1 cellular context compared by ENCODE assay signal in the genomic region with DNA sequence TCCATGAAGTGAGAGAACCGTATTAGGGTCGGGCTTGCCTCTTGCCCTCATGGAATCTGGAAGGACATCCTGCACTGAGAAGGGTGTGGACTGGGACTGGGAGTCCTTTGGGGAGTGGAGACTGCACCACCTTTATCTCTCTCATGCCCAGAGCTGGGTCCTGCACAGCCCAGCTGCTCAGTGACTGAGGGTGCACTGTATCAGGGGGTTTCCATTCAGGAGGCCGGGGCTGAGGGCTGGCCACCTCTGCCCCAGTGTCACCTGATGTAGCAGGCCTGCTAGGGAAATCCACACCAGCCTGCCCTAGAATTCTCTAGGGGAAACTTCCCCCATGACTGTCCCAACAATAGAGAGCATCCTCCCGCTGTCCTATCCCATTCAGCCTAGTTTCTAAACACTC.
TF ChIP-seq lines count a peak whose summit lies in the region.

No MANE protein-coding gene starts in this region.

TF ChIP-seq in HepG2, 621 proteins besides CTCF, POLR2A, EP300 and RAD21 (continued from another document):
- TF ChIP-seq ZNF615 (CRISPR knock-in tag; IDR thresholded peaks at IDR 0.05; ENCODE audit: borderline replicate concordance) (no peak), YY1 (IDR thresholded peaks at IDR 0.05; ENCODE audit: insufficient read depth, insufficient replicate concordance, low read depth, low read length) (no peak), ZNF234 (CRISPR knock-in tag; conservative IDR thresholded peaks at IDR 0.05) (no peak), ZNF841 (CRISPR knock-in tag; IDR thresholded peaks at IDR 0.05; ENCODE audit: borderline replicate concordance) (no peak), NFE2 (CRISPR knock-in tag; IDR thresholded peaks at IDR 0.05) (no peak), ZBTB38 (CRISPR knock-in tag; IDR thresholded peaks at IDR 0.05) (no peak), MZF1 (CRISPR knock-in tag; IDR thresholded peaks at IDR 0.05; ENCODE audit: borderline replicate concordance) (no peak), ZSCAN31 (CRISPR knock-in tag; IDR thresholded peaks at IDR 0.05; ENCODE audit: low read depth) (no peak), ZNF570 (CRISPR knock-in tag; IDR thresholded peaks at IDR 0.05; ENCODE audit: borderline replicate concordance) (no peak), STAG1 (CRISPR knock-in tag; IDR thresholded peaks at IDR 0.05) (no peak)
- TF ChIP-seq, protein P1, sequence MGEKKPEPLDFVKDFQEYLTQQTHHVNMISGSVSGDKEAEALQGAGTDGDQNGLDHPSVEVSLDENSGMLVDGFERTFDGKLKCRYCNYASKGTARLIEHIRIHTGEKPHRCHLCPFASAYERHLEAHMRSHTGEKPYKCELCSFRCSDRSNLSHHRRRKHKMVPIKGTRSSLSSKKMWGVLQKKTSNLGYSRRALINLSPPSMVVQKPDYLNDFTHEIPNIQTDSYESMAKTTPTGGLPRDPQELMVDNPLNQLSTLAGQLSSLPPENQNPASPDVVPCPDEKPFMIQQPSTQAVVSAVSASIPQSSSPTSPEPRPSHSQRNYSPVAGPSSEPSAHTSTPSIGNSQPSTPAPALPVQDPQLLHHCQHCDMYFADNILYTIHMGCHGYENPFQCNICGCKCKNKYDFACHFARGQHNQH (CRISPR knock-in tag; IDR thresholded peaks at IDR 0.05): no peak
- TF ChIP-seq, protein P2, sequence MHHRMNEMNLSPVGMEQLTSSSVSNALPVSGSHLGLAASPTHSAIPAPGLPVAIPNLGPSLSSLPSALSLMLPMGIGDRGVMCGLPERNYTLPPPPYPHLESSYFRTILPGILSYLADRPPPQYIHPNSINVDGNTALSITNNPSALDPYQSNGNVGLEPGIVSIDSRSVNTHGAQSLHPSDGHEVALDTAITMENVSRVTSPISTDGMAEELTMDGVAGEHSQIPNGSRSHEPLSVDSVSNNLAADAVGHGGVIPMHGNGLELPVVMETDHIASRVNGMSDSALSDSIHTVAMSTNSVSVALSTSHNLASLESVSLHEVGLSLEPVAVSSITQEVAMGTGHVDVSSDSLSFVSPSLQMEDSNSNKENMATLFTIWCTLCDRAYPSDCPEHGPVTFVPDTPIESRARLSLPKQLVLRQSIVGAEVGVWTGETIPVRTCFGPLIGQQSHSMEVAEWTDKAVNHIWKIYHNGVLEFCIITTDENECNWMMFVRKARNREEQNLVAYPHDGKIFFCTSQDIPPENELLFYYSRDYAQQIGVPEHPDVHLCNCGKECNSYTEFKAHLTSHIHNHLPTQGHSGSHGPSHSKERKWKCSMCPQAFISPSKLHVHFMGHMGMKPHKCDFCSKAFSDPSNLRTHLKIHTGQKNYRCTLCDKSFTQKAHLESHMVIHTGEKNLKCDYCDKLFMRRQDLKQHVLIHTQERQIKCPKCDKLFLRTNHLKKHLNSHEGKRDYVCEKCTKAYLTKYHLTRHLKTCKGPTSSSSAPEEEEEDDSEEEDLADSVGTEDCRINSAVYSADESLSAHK (CRISPR knock-in tag; IDR thresholded peaks at IDR 0.05; ENCODE audit: borderline replicate concordance): no peak
- TF ChIP-seq, protein P3, sequence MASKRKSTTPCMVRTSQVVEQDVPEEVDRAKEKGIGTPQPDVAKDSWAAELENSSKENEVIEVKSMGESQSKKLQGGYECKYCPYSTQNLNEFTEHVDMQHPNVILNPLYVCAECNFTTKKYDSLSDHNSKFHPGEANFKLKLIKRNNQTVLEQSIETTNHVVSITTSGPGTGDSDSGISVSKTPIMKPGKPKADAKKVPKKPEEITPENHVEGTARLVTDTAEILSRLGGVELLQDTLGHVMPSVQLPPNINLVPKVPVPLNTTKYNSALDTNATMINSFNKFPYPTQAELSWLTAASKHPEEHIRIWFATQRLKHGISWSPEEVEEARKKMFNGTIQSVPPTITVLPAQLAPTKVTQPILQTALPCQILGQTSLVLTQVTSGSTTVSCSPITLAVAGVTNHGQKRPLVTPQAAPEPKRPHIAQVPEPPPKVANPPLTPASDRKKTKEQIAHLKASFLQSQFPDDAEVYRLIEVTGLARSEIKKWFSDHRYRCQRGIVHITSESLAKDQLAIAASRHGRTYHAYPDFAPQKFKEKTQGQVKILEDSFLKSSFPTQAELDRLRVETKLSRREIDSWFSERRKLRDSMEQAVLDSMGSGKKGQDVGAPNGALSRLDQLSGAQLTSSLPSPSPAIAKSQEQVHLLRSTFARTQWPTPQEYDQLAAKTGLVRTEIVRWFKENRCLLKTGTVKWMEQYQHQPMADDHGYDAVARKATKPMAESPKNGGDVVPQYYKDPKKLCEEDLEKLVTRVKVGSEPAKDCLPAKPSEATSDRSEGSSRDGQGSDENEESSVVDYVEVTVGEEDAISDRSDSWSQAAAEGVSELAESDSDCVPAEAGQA (IDR thresholded peaks at IDR 0.05; ENCODE audit: low read depth): no peak
- TF ChIP-seq, protein P3 (CRISPR knock-in tag; IDR thresholded peaks at IDR 0.05; ENCODE audit: borderline replicate concordance): no peak
